In genomic region chr12:2248901-2249381, GRCh38 we compare ENCODE assay signal across 10 cellular contexts.
DNase-seq lines count a peak whose midpoint lies in the region; ATAC-seq and TF ChIP-seq lines count a peak whose summit lies in the region.
"Had no signal": no experiment of that assay in that cellular context is flagged by ENCODE, and none has a peak within 500 bp of the region (broad histone marks: within the 10 kb centered on the region; RNA-seq: fewer than 3 reads in every experiment).

No MANE protein-coding gene starts in this region.

- H3K4me3 ChIP-seq in GM12865 (ENCODE audit: low read depth, low read length), result no peak overlapping the region
- no peak overlapping the region for H3K4me3 ChIP-seq in fibroblast of villous mesenchyme (ENCODE audit: low read depth, low read length)
- no peak overlapping the region for H3K4me3 ChIP-seq in smooth muscle cell

- H4K20me1 ChIP-seq in smooth muscle cell (ENCODE audit: low read depth), result no peaks in the 10 kb centered on the region

- no peak overlapping the region for H3K9ac ChIP-seq in smooth muscle cell (ENCODE audit: low read depth)

- H3K9me3 ChIP-seq in smooth muscle cell (replicated peaks; ENCODE audit: low read depth), result no peaks in the 10 kb centered on the region

- TF ChIP-seq CTCF in GM12865 (IDR thresholded peaks at IDR 0.05; ENCODE audit: insufficient read depth, low read depth, low read length, missing control alignments) (no peak), fibroblast of villous mesenchyme (IDR thresholded peaks at IDR 0.05; ENCODE audit: insufficient read depth, low read depth, low read length) (no peak), smooth muscle cell (IDR thresholded peaks at IDR 0.05; ENCODE audit: borderline replicate concordance, insufficient read depth, poor library complexity, severe bottlenecking) (no peak)

- DNase-seq in GM12865 (ENCODE audit: low read depth), result peak; percentile 93
- DNase-seq in NCI-H1105 (lab: John Stamatoyannopoulos, UW), result peak; percentile 59
- DNase-seq in fibroblast of villous mesenchyme (ENCODE audit: low read depth), result peak; percentile 62
- DNase-seq in stimulated activated CD4-positive, alpha-beta T cell treated with anti-CD3 and anti-CD28 coated beads, Interleukin-2, amount 100 ng/mL, for 24 hours, result no peak
- DNase-seq in superior temporal gyrus (ENCODE audit: extremely low spot score), result no peak
- no peak for DNase-seq in smooth muscle cell (lab: John Stamatoyannopoulos, UW; ENCODE audit: unreplicated experiment)
- DNase-seq in activated CD4-positive, alpha-beta T cell treated with anti-CD3 and anti-CD28 coated beads, Interleukin-2, amount 50 U/mL, for 4 hours, result no peak
- DNase-seq: activated T-cell treated with anti-CD3 and anti-CD28 coated beads, Interleukin-2, amount 50 U/mL, for 4 hours; left cardiac atrium had no signal

- peaks cover 17% of the 10 kb centered on the region for H3K4me1 ChIP-seq in smooth muscle cell (ENCODE audit: low read depth)

- no peak overlapping the region for H2AFZ ChIP-seq in smooth muscle cell (ENCODE audit: low read depth)

- WGBS in smooth muscle cell (ENCODE audit: low lambda C conversion rate), result 82% methylated on average over 8 of the region's 8 CpGs

- H3K27me3 ChIP-seq in smooth muscle cell (ENCODE audit: low read depth), result no peaks in the 10 kb centered on the region

- H3F3A ChIP-seq in smooth muscle cell (ENCODE audit: low read depth), result peaks cover 10% of the 10 kb centered on the region

- H3K36me3 ChIP-seq in smooth muscle cell (ENCODE audit: low read depth), result no peaks in the 10 kb centered on the region

- H3K79me2 ChIP-seq in smooth muscle cell (ENCODE audit: low read depth), result no peaks in the 10 kb centered on the region

- H3K4me2 ChIP-seq in smooth muscle cell, result no peak overlapping the region

- H3K27ac ChIP-seq in smooth muscle cell (ENCODE audit: low read depth), result no peak overlapping the region

- ATAC-seq in GM21529 (IDR thresholded peaks at IDR 0.05; ENCODE audit: unreplicated experiment), result peak; percentile 89
- ATAC-seq: activated T-cell treated with anti-CD3 and anti-CD28 coated beads, Interleukin-2, amount 50 U/mL, for 4 hours had no signal

Comparison
In these comparisons a context has a peak if more than half of its experiments do, and no peak if none do; other contexts are left out.
1. DNase-seq: peak in GM12865 (single experiment), NCI-H1105 (single experiment) and fibroblast of villous mesenchyme (single experiment); none in stimulated activated CD4-positive, alpha-beta T cell treated with anti-CD3 and anti-CD28 coated beads, Interleukin-2, amount 100 ng/mL, for 24 hours (0 of 2), superior temporal gyrus (single experiment), smooth muscle cell (single experiment) and activated CD4-positive, alpha-beta T cell treated with anti-CD3 and anti-CD28 coated beads, Interleukin-2, amount 50 U/mL, for 4 hours (0 of 2).